In the genomic region with DNA sequence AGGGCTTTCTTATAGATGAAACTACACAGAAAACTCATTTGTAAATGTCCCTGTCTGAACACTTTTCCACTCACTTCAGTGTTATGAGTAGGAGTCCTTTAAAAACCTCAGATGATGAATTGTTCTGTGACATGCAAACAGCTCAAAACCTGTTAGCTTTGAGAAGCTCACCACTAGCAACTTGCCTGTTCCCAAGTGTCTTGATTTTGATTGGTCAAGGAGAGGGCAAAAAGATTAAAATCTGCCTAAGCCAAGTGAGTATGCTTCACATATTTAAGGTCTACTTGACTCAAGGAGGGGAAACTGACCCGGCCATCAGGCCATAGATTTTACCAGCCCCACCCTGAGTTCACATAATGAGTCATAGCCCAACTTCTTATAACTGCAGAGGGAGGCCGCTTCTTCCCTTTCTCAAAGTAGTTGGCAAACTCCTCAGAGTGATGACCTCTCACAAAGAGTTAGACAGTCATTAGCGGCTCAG, we compare ENCODE assay signal across 14 cellular contexts. TPM values are rescaled to one million over a fixed set of nuclear protein-coding genes. Genes with fewer than 3 reads are reported as not detected.
A peak's percentile ranks its signal among the peaks of the same experiment; 100 is the strongest.
DNase-seq lines count a peak whose midpoint lies in the region; ATAC-seq and TF ChIP-seq lines count a peak whose summit lies in the region.
"Had no signal": no experiment of that assay in that cellular context is flagged by ENCODE, and none has a peak within 500 bp of the region (broad histone marks: within the 10 kb centered on the region; RNA-seq: fewer than 3 reads in every experiment).

No MANE protein-coding gene starts in this region.

- H3K9me3 Mint-ChIP-seq in CD8-positive, alpha-beta T cell: no peaks in the 10 kb centered on the region
- H3K9me3 Mint-ChIP-seq: activated CD8-positive, alpha-beta T cell treated with anti-CD3 and anti-CD28 coated beads for 36 hours had no signal

- H3K27me3 Mint-ChIP-seq in CD8-positive, alpha-beta T cell (ENCODE audit: low read depth): peaks cover 2% of the 10 kb centered on the region
- H3K27me3 Mint-ChIP-seq: activated CD8-positive, alpha-beta T cell treated with anti-CD3 and anti-CD28 coated beads for 36 hours; progenitor cell of endocrine pancreas had no signal

- H3K27ac ChIP-seq in lower lobe of right lung: no peak overlapping the region
- no peak overlapping the region for H3K27ac ChIP-seq in CD8-positive, alpha-beta T cell (ENCODE audit: low read depth, low read length)

- DNase-seq in AG20443 (ENCODE audit: low spot score) (peak; percentile 35), adipocyte (ENCODE audit: low read depth) (peak; percentile 1), lower lobe of right lung (no peak), dermis blood vessel endothelial cell (no peak)
- DNase-seq in CD8-positive, alpha-beta T cell: no peak
- DNase-seq: activated CD8-positive, alpha-beta T cell treated with anti-CD3 and anti-CD28 coated beads for 36 hours; activated naive CD4-positive, alpha-beta T cell; caudate nucleus; EL had no signal

- no peak overlapping the region for H3K27ac Mint-ChIP-seq in CD8-positive, alpha-beta T cell
- H3K27ac Mint-ChIP-seq: activated CD8-positive, alpha-beta T cell treated with anti-CD3 and anti-CD28 coated beads for 36 hours had no signal

- intact Hi-C loops in lower lobe of right lung (cut with DNase I): no loop called here
- intact Hi-C loops in CD8-positive, alpha-beta T cell (cut with DNase I, micrococcal nuclease): no loop called here

- ATAC-seq in HG03565 (IDR thresholded peaks at IDR 0.05; ENCODE audit: unreplicated experiment): peak; percentile 45
- peak; percentile 71 to 74 for ATAC-seq in lower lobe of right lung
- ATAC-seq in HG02938 (IDR thresholded peaks at IDR 0.05; ENCODE audit: unreplicated experiment): no peak
- ATAC-seq in CD8-positive, alpha-beta T cell: no peak
- ATAC-seq in HG03196 (IDR thresholded peaks at IDR 0.05; ENCODE audit: unreplicated experiment): no peak
- ATAC-seq: activated CD8-positive, alpha-beta T cell treated with anti-CD3 and anti-CD28 coated beads for 36 hours; Panc1 had no signal

- H3K9me3 ChIP-seq in adipocyte (ENCODE audit: control insufficient read depth, low read length): no peaks in the 10 kb centered on the region
- no peaks in the 10 kb centered on the region for H3K9me3 ChIP-seq in lower lobe of right lung
- no peaks in the 10 kb centered on the region for H3K9me3 ChIP-seq in CD8-positive, alpha-beta T cell (ENCODE audit: low read length)

- H3K4me3 ChIP-seq in adipocyte (ENCODE audit: low read length) (no peak overlapping the region), lower lobe of right lung (no peak overlapping the region)
- no peak overlapping the region for H3K4me3 ChIP-seq in CD8-positive, alpha-beta T cell (ENCODE audit: low read depth, low read length)

- H3K27me3 ChIP-seq in adipocyte (replicated peaks; ENCODE audit: control insufficient read depth, insufficient read depth, low read length) (no peaks in the 10 kb centered on the region), lower lobe of right lung (ENCODE audit: low read depth) (no peaks in the 10 kb centered on the region)
- H3K27me3 ChIP-seq in CD8-positive, alpha-beta T cell (ENCODE audit: insufficient read depth, low read length): no peaks in the 10 kb centered on the region

- POLR2A ChIA-PET in CD8-positive, alpha-beta T cell (lab: Charles Lee): no interaction called here

- H3K9ac ChIP-seq in adipocyte (ENCODE audit: low read length): no peak overlapping the region

- H3K36me3 Mint-ChIP-seq in CD8-positive, alpha-beta T cell: no peaks in the 10 kb centered on the region

- H3K4me1 ChIP-seq in adipocyte (ENCODE audit: control insufficient read depth, insufficient read depth, low read length) (peaks cover 14% of the 10 kb centered on the region), lower lobe of right lung (no peaks in the 10 kb centered on the region)
- H3K4me1 ChIP-seq in CD8-positive, alpha-beta T cell (ENCODE audit: insufficient read depth, low read length): no peaks in the 10 kb centered on the region

- no peaks in the 10 kb centered on the region for H3K4me1 Mint-ChIP-seq in CD8-positive, alpha-beta T cell (ENCODE audit: low read depth)

- H3K4me3 Mint-ChIP-seq in CD8-positive, alpha-beta T cell: no peak overlapping the region
- H3K4me3 Mint-ChIP-seq: activated CD8-positive, alpha-beta T cell treated with anti-CD3 and anti-CD28 coated beads for 36 hours had no signal

- H3K36me3 ChIP-seq in adipocyte (ENCODE audit: control insufficient read depth, insufficient read depth, low read length, severe bottlenecking) (no peaks in the 10 kb centered on the region), lower lobe of right lung (no peaks in the 10 kb centered on the region)
- no peaks in the 10 kb centered on the region for H3K36me3 ChIP-seq in CD8-positive, alpha-beta T cell (ENCODE audit: insufficient read depth, low read length)

- CTCF ChIA-PET in CD8-positive, alpha-beta T cell (lab: Charles Lee): no interaction called here

- no peak for TF ChIP-seq CTCF in lower lobe of right lung (IDR thresholded peaks at IDR 0.05)
- no peak for TF ChIP-seq CTCF in CD8-positive, alpha-beta T cell (IDR thresholded peaks at IDR 0.05)

RNA-seq across cellular contexts. Expression of gene MEIS1, which starts 45.2 kb away (rescaled TPM):
- total RNA-seq in lower lobe of right lung: 54.7 TPM
- total RNA-seq in CD8-positive, alpha-beta T cell: not detected
- 1.3 and 3.4 TPM in 2 replicates for total RNA-seq in dermis blood vessel endothelial cell
- total RNA-seq: activated CD8-positive, alpha-beta T cell treated with anti-CD3 and anti-CD28 coated beads for 36 hours had no signal

Comparison
In these comparisons a context has a peak if more than half of its experiments do, and no peak if none do; other contexts are left out.
1. DNase-seq: peak in AG20443 (single experiment) and adipocyte (single experiment); none in lower lobe of right lung (single experiment), CD8-positive, alpha-beta T cell (0 of 7) and dermis blood vessel endothelial cell (single experiment).
2. ATAC-seq: peak in HG03565 (single experiment) and lower lobe of right lung (2 of 2); none in HG02938 (single experiment), CD8-positive, alpha-beta T cell (single experiment) and HG03196 (single experiment).
3. RNA of gene MEIS1, which starts 45.2 kb away (total RNA-seq): 54.7 TPM in lower lobe of right lung (single experiment); 1.3 to 3.4 TPM in dermis blood vessel endothelial cell and not detected in CD8-positive, alpha-beta T cell; every median in the first group is over 10 times any median in the second.